ENCODE assay signal across 14 cellular contexts in the genomic region with DNA sequence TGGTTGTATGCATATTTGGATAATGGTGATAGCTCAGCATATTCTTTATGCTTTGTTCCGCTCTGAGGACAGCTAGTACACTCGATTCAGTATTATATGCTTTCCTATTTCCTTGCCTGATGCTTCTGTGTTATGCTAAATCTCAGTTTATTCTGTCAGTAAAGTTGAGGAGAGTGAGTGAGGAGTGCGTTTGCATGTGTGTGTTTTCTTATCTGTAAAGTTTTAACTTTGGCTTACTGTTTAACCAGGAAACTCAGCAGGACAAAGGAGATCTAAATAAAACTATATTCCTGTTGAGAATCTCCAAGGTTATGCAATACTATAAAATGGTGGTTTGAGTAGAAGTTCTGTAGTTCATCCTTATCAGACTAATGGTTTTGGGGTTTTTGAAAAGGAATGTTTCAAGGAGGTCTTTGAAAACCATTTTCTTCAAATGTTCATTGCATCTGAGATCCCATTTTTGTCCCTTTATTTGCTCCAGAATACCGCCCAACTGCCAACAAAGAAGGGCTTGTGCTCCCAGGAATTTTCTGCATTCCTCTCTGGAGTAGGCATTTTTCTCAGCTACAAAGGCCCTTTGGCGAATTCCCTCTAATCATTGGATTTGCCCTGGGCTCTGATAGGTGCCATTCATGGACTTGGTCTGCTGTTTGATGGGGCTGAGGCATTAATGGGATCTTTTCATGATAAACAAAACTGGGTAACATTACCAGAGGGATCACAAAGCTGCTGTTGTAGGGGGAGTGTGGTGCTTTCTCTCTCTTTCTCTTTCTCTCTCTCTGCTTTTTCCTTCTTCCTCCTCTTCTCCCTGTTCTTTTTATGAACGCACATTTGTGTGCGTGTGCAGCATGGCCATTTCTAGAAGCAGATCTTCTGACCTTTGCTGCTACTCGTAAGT.
A peak's percentile ranks its signal among the peaks of the same experiment; 100 is the strongest.
DNase-seq lines count a peak whose midpoint lies in the region; ATAC-seq and TF ChIP-seq lines count a peak whose summit lies in the region.
"Had no signal": no experiment of that assay in that cellular context is flagged by ENCODE, and none has a peak within 500 bp of the region (broad histone marks: within the 10 kb centered on the region; RNA-seq: fewer than 3 reads in every experiment).

No MANE protein-coding gene starts in this region.

- H4K20me1 ChIP-seq in H9 (ENCODE audit: control insufficient read depth, insufficient read depth, insufficient read length) = no peaks in the 10 kb centered on the region

- DNase-seq in H9 (peak; percentile 56), WTC11 (ENCODE audit: low spot score) (no peak), iPS-NIHi7 (ENCODE audit: extremely low spot score) (peak; percentile 35), sciatic nerve (ENCODE audit: low spot score) (no peak), cerebellar nuclear complex (lab: John Stamatoyannopoulos, UW) (no peak), NCI-H2081 (lab: John Stamatoyannopoulos, UW) (no peak), globus pallidus (ENCODE audit: low spot score) (no peak)
- DNase-seq: adrenal gland; stimulated activated CD4-positive, alpha-beta T cell treated with anti-CD3 and anti-CD28 coated beads, Interleukin-2, amount 100 ng/mL, for 48 hours; substantia nigra; T-cell had no signal

- H3K4me1 Mint-ChIP-seq in H9 (peaks cover 88% of the 10 kb centered on the region in 2 experiments), WTC11 (peaks cover 93% of the 10 kb centered on the region)
- H3K4me1 Mint-ChIP-seq: T-cell had no signal

- no peak overlapping the region for H3K56ac ChIP-seq in H9 (ENCODE audit: insufficient read length, low read depth, low read length)

- H3K27me3 Mint-ChIP-seq in H9 (ENCODE audit: low read depth) (no peaks in the 10 kb centered on the region), WTC11 (ENCODE audit: low read depth) (no peaks in the 10 kb centered on the region)

- CTCF ChIA-PET in WTC11 (lab: Charles Lee) = interaction anchor here (1.4 kb wide), 1 partner anchor 48 kb away, joined by 3 read pairs; no protein-coding TSS in a partner anchor

- peak overlapping the region; percentile 97 to 100 (median 99) for H3K27ac Mint-ChIP-seq in H9
- H3K27ac Mint-ChIP-seq in WTC11 = peak overlapping the region; percentile 100
- H3K27ac Mint-ChIP-seq: T-cell had no signal

- peak overlapping the region; percentile 87 for H2BK5ac ChIP-seq in H9 (ENCODE audit: insufficient read length, low read length)

- intact Hi-C loops in sciatic nerve (cut with DNase I) = no loop called here

- peak overlapping the region; percentile 92 for H2BK12ac ChIP-seq in H9 (ENCODE audit: insufficient read length, low read depth, low read length)

- H3K27ac ChIP-seq in H9 (ENCODE audit: insufficient read length, low read depth, low read length) = peak overlapping the region; percentile 100
- H3K27ac ChIP-seq: adrenal gland, KMS-11 had no signal

- H3K14ac ChIP-seq in H9 (ENCODE audit: insufficient read depth, low read length) = peak overlapping the region; percentile 63; the same call in 1 of the 2 replicates

- H3K18ac ChIP-seq in H9 (ENCODE audit: insufficient read length, low read depth, low read length) = peak overlapping the region; percentile 67

- ATAC-seq in WTC11 = peak; percentile 50
- ATAC-seq in sciatic nerve = peak; percentile 8
- ATAC-seq in GM19463 (IDR thresholded peaks at IDR 0.05; ENCODE audit: unreplicated experiment) = no peak
- ATAC-seq: esophagus mucosa, T-cell had no signal

- H2BK20ac ChIP-seq in H9 (ENCODE audit: low read depth, low read length, poor library complexity, severe bottlenecking) = no peak overlapping the region

- H2AFZ ChIP-seq in H9 (ENCODE audit: low read length) = no peak overlapping the region

- no peak overlapping the region for H2BK120ac ChIP-seq in H9 (ENCODE audit: low read depth, low read length, poor library complexity, severe bottlenecking)

- no peaks in the 10 kb centered on the region for H3K9me3 ChIP-seq in H9 (ENCODE audit: control insufficient read depth, low read depth, low read length)
- H3K9me3 ChIP-seq: adrenal gland had no signal

- no peak overlapping the region for H3K23ac ChIP-seq in H9 (ENCODE audit: insufficient read length, low read depth, low read length)

- H3K9me3 Mint-ChIP-seq in H9 = no peaks in the 10 kb centered on the region
- no peaks in the 10 kb centered on the region for H3K9me3 Mint-ChIP-seq in WTC11
- H3K9me3 Mint-ChIP-seq: T-cell had no signal

- POLR2A ChIA-PET in WTC11 (lab: Charles Lee) = no interaction called here

- H3K36me3 Mint-ChIP-seq in H9 (ENCODE audit: insufficient read depth in 1 of 3, low read depth in 3 of 3) (no peaks in the 10 kb centered on the region; a peak in 1 of 7 replicates), WTC11 (no peaks in the 10 kb centered on the region)
- H3K36me3 Mint-ChIP-seq: T-cell had no signal

- no CpG with 5 or more reads among the region's 8 CpGs for WGBS in H9 (ENCODE audit: extremely low coverage, insufficient read length, low lambda C conversion rate)

- H3K27me3 ChIP-seq in H9 (ENCODE audit: insufficient read depth, low read length) = no peaks in the 10 kb centered on the region

- H3K9ac ChIP-seq in H9 (ENCODE audit: extremely low read depth, insufficient read length, low read length) = peak overlapping the region; percentile 55
- H3K9ac ChIP-seq: KMS-11 had no signal

- H2AK5ac ChIP-seq in H9 (ENCODE audit: insufficient read length, low read length) = peak overlapping the region; percentile 86

- H4K91ac ChIP-seq in H9 (ENCODE audit: insufficient read length, low read depth, low read length) = no peak overlapping the region

- no peaks in the 10 kb centered on the region; the same call in 1 of the 2 replicates for H3K79me2 ChIP-seq in H9 (ENCODE audit: insufficient read depth, low read length)

- H3K79me1 ChIP-seq in H9 (ENCODE audit: insufficient read depth, low read depth, low read length, poor library complexity, severe bottlenecking) = no peaks in the 10 kb centered on the region

- H4K5ac ChIP-seq in H9 (ENCODE audit: insufficient read length, low read depth, low read length) = peak overlapping the region; percentile 59

- H3K4me1 ChIP-seq in H9 (ENCODE audit: insufficient read depth, low read length) = peaks cover 35% of the 10 kb centered on the region

- H2BK15ac ChIP-seq in H9 (ENCODE audit: low read depth, low read length) = no peak overlapping the region

- no peak overlapping the region; the same call in 1 of the 2 replicates for H3K4ac ChIP-seq in H9 (ENCODE audit: low read depth, low read length)

- no peak overlapping the region for H4K8ac ChIP-seq in H9 (replicated peaks; ENCODE audit: insufficient read length, low read depth, low read length)

- H3K23me2 ChIP-seq in H9 (ENCODE audit: insufficient read length, low read depth, low read length, poor library complexity, severe bottlenecking) = no peaks in the 10 kb centered on the region

- H3K4me3 Mint-ChIP-seq in H9 (peak overlapping the region; percentile 41 to 66), WTC11 (peak overlapping the region; percentile 66)
- H3K4me3 Mint-ChIP-seq: T-cell had no signal

- peak overlapping the region; percentile 29 for H3K4me2 ChIP-seq in H9 (ENCODE audit: insufficient read depth, insufficient read length, low read length)
- H3K4me2 ChIP-seq: KMS-11 had no signal

- TF ChIP-seq CTCF in H9 (conservative IDR thresholded peaks at IDR 0.05) (no peak), WTC11 (IDR thresholded peaks at IDR 0.05) (no peak)

- peak overlapping the region; percentile 54 for H3T11ph ChIP-seq in H9 (ENCODE audit: low read length)

TF ChIP-seq in WTC11, 78 proteins besides CTCF, POLR2A, EP300 and RAD21 (continues in another document):
- TF ChIP-seq TCF7 (CRISPR knock-in tag; IDR thresholded peaks at IDR 0.05; ENCODE audit: low read depth) = no peak
- no peak for TF ChIP-seq SP1 (CRISPR knock-in tag; conservative IDR thresholded peaks at IDR 0.05)
- TF ChIP-seq, protein P1, sequence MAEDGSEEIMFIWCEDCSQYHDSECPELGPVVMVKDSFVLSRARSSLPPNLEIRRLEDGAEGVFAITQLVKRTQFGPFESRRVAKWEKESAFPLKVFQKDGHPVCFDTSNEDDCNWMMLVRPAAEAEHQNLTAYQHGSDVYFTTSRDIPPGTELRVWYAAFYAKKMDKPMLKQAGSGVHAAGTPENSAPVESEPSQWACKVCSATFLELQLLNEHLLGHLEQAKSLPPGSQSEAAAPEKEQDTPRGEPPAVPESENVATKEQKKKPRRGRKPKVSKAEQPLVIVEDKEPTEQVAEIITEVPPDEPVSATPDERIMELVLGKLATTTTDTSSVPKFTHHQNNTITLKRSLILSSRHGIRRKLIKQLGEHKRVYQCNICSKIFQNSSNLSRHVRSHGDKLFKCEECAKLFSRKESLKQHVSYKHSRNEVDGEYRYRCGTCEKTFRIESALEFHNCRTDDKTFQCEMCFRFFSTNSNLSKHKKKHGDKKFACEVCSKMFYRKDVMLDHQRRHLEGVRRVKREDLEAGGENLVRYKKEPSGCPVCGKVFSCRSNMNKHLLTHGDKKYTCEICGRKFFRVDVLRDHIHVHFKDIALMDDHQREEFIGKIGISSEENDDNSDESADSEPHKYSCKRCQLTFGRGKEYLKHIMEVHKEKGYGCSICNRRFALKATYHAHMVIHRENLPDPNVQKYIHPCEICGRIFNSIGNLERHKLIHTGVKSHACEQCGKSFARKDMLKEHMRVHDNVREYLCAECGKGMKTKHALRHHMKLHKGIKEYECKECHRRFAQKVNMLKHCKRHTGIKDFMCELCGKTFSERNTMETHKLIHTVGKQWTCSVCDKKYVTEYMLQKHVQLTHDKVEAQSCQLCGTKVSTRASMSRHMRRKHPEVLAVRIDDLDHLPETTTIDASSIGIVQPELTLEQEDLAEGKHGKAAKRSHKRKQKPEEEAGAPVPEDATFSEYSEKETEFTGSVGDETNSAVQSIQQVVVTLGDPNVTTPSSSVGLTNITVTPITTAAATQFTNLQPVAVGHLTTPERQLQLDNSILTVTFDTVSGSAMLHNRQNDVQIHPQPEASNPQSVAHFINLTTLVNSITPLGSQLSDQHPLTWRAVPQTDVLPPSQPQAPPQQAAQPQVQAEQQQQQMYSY (CRISPR knock-in tag; IDR thresholded peaks at IDR 0.05) = no peak
- TF ChIP-seq, protein P2, sequence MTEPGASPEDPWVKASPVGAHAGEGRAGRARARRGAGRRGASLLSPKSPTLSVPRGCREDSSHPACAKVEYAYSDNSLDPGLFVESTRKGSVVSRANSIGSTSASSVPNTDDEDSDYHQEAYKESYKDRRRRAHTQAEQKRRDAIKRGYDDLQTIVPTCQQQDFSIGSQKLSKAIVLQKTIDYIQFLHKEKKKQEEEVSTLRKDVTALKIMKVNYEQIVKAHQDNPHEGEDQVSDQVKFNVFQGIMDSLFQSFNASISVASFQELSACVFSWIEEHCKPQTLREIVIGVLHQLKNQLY (CRISPR knock-in tag; IDR thresholded peaks at IDR 0.05) = no peak
- no peak for TF ChIP-seq ESRRA (CRISPR knock-in tag; IDR thresholded peaks at IDR 0.05; ENCODE audit: borderline replicate concordance)
- no peak for TF ChIP-seq ZNF219 (CRISPR knock-in tag; IDR thresholded peaks at IDR 0.05; ENCODE audit: borderline replicate concordance)

Comparison
In these comparisons a context has a peak if more than half of its experiments do, and no peak if none do; other contexts are left out.
1. DNase-seq: peak in H9 (single experiment) and iPS-NIHi7 (single experiment); none in WTC11 (single experiment), sciatic nerve (single experiment), cerebellar nuclear complex (0 of 2), NCI-H2081 (0 of 2) and globus pallidus (single experiment).